24 cellular contexts compared by ENCODE assay signal in genomic region chr21:39007985-39008384, GRCh38.
DNase-seq lines count a peak whose midpoint lies in the region; ATAC-seq, FAIRE-seq and TF ChIP-seq lines count a peak whose summit lies in the region.
"Had no signal": no experiment of that assay in that cellular context is flagged by ENCODE, and none has a peak within 500 bp of the region (broad histone marks: within the 10 kb centered on the region; RNA-seq: fewer than 3 reads in every experiment).

No MANE protein-coding gene starts in this region.

- H3K9ac ChIP-seq in keratinocyte (ENCODE audit: control insufficient read depth, extremely low read depth, insufficient read depth, low read length), result no peak overlapping the region

- peaks cover 0 to 61% of the 10 kb centered on the region in 2 donors for H3K4me1 ChIP-seq in right atrium auricular region
- H3K4me1 ChIP-seq in keratinocyte (ENCODE audit: control insufficient read depth, extremely low read depth, insufficient read depth, low read length), result peaks cover 26% of the 10 kb centered on the region
- peaks cover 20 to 88% (median 64%) of the 10 kb centered on the region in 6 donors for H3K4me1 ChIP-seq in spleen
- H3K4me1 ChIP-seq: body of pancreas had no signal

- WGBS in spleen, 5 donors, result 73 to 92% (median 84%) methylated on average over 2 of the region's 2 CpGs

- H3K36me3 Mint-ChIP-seq in activated T-cell treated with anti-CD3 and anti-CD28 coated beads, Interleukin-2, amount 50 U/mL, for 72 hours (ENCODE audit: insufficient read depth in 2 of 2), result no peaks in the 10 kb centered on the region
- no peaks in the 10 kb centered on the region for H3K36me3 Mint-ChIP-seq in activated T-cell treated with anti-CD3 and anti-CD28 coated beads, Interleukin-2, amount 50 U/mL, for 4 hours (ENCODE audit: insufficient read depth)

- H3K27me3 ChIP-seq in right atrium auricular region (no peaks in the 10 kb centered on the region), keratinocyte (ENCODE audit: control insufficient read depth, extremely low read depth, insufficient read depth, low read length) (no peaks in the 10 kb centered on the region), spleen (replicated peaks in 1 of 7) (peaks cover 0 to 5% (median 0%) of the 10 kb centered on the region in 7 donors)
- H3K27me3 ChIP-seq: body of pancreas had no signal

- no peaks in the 10 kb centered on the region for H3K9me3 Mint-ChIP-seq in activated T-cell treated with anti-CD3 and anti-CD28 coated beads, Interleukin-2, amount 50 U/mL, for 72 hours
- no peaks in the 10 kb centered on the region for H3K9me3 Mint-ChIP-seq in activated T-cell treated with anti-CD3 and anti-CD28 coated beads, Interleukin-2, amount 50 U/mL, for 4 hours
- H3K9me3 Mint-ChIP-seq: T-helper 2 cell treated with Interferon-gamma antibody and Interleukin-4, amounts not matched to agents 5 μg/mL and 100 μg/mL, for 36 hours had no signal

- H3K4me2 ChIP-seq in keratinocyte (ENCODE audit: control insufficient read depth, extremely low read depth, insufficient read depth, low read depth, low read length), result peak overlapping the region; percentile 40

- no peaks in the 10 kb centered on the region for H4K20me1 ChIP-seq in keratinocyte (ENCODE audit: control insufficient read depth, extremely low read depth, insufficient read depth, low read length)

- dilution Hi-C loops in keratinocyte (cut with MboI; ENCODE audit: extremely low pct_ligation_motif_present, low sequenced_read_pairs), result no loop called here

- no peaks in the 10 kb centered on the region for H3K9me1 ChIP-seq in keratinocyte (ENCODE audit: control insufficient read depth, extremely low read depth, insufficient read depth, low read length)

- H3K79me2 ChIP-seq in keratinocyte (ENCODE audit: control insufficient read depth, insufficient read depth, low read length), result no peaks in the 10 kb centered on the region

- TF ChIP-seq CTCF in right atrium auricular region (IDR thresholded peaks at IDR 0.05) (no peak), keratinocyte (optimal IDR thresholded peaks at IDR 0.05 in 1 of 3, IDR thresholded peaks at IDR 0.05 in 1 of 3, conservative IDR thresholded peaks at IDR 0.05 in 1 of 3; ENCODE audit: extremely low read depth in 1 of 3, insufficient read depth in 2 of 3, low read length in 3 of 3) (no peak), spleen (IDR thresholded peaks at IDR 0.05 in 8 of 11, conservative IDR thresholded peaks at IDR 0.05 in 3 of 11) (no peak)

- peaks cover 0 to 7% of the 10 kb centered on the region in 2 donors for H3K9me3 ChIP-seq in right atrium auricular region
- H3K9me3 ChIP-seq in keratinocyte (ENCODE audit: control insufficient read depth, low read depth, low read length), result no peaks in the 10 kb centered on the region
- no peaks in the 10 kb centered on the region for H3K9me3 ChIP-seq in spleen
- H3K9me3 ChIP-seq: body of pancreas had no signal

- FAIRE-seq in keratinocyte (lab: Jason Lieb, UNC), result no peak
- FAIRE-seq: H1 had no signal

- H3K27me3 Mint-ChIP-seq in activated T-cell treated with anti-CD3 and anti-CD28 coated beads, Interleukin-2, amount 50 U/mL, for 72 hours (ENCODE audit: low read depth), result peaks cover 19% of the 10 kb centered on the region
- H3K27me3 Mint-ChIP-seq in activated T-cell treated with anti-CD3 and anti-CD28 coated beads, Interleukin-2, amount 50 U/mL, for 4 hours (ENCODE audit: low read depth), result no peaks in the 10 kb centered on the region
- H3K27me3 Mint-ChIP-seq: activated CD4-positive, alpha-beta T cell treated with anti-CD3 and anti-CD28 coated beads for 36 hours had no signal

- peaks cover 33% of the 10 kb centered on the region for H3K4me1 Mint-ChIP-seq in activated T-cell treated with anti-CD3 and anti-CD28 coated beads, Interleukin-2, amount 50 U/mL, for 72 hours (ENCODE audit: low read depth)
- H3K4me1 Mint-ChIP-seq in activated T-cell treated with anti-CD3 and anti-CD28 coated beads, Interleukin-2, amount 50 U/mL, for 4 hours (ENCODE audit: low read depth), result peaks cover 2% of the 10 kb centered on the region

- H3K4me3 Mint-ChIP-seq in activated T-cell treated with anti-CD3 and anti-CD28 coated beads, Interleukin-2, amount 50 U/mL, for 72 hours, result no peak overlapping the region
- no peak overlapping the region for H3K4me3 Mint-ChIP-seq in activated T-cell treated with anti-CD3 and anti-CD28 coated beads, Interleukin-2, amount 50 U/mL, for 4 hours
- H3K4me3 Mint-ChIP-seq: activated CD4-positive, alpha-beta T cell treated with anti-CD3 and anti-CD28 coated beads for 36 hours; naive thymus-derived CD4-positive, alpha-beta T cell; T-helper 2 cell treated with Interferon-gamma antibody and Interleukin-4, amounts not matched to agents 5 μg/mL and 100 μg/mL, for 36 hours had no signal

- no peak overlapping the region for H3K4me3 ChIP-seq in right atrium auricular region
- no peak overlapping the region for H3K4me3 ChIP-seq in keratinocyte (ENCODE audit: control insufficient read depth in 2 of 3, extremely low read depth in 1 of 3, insufficient read depth in 2 of 3, low read depth in 1 of 3, low read length in 3 of 3)
- H3K4me3 ChIP-seq in spleen, result no peak overlapping the region
- H3K4me3 ChIP-seq: body of pancreas had no signal

- TF ChIP-seq POLR2A in spleen (IDR thresholded peaks at IDR 0.05), result no peak

- intact Hi-C loops in Right ventricle myocardium inferior (cut with DNase I) (loop anchor here (5.0 to 10.0 kb wide), 3 partner anchors 34 to 273 kb away; partner anchors contain the start of gene ETS2), spleen (cut with DNase I; ENCODE audit: low total_unique reads) (no loop called here)

- H3K36me3 ChIP-seq in right atrium auricular region, result no peaks in the 10 kb centered on the region
- no peaks in the 10 kb centered on the region for H3K36me3 ChIP-seq in keratinocyte (ENCODE audit: control insufficient read depth in 2 of 2, extremely low read depth in 1 of 2, insufficient read depth in 2 of 2, low read length in 2 of 2)
- H3K36me3 ChIP-seq in spleen, result no peaks in the 10 kb centered on the region

- H3K27ac Mint-ChIP-seq in activated T-cell treated with anti-CD3 and anti-CD28 coated beads, Interleukin-2, amount 50 U/mL, for 72 hours, result no peak overlapping the region
- H3K27ac Mint-ChIP-seq: activated CD4-positive, alpha-beta T cell treated with anti-CD3 and anti-CD28 coated beads for 36 hours; naive thymus-derived CD4-positive, alpha-beta T cell had no signal

- ATAC-seq in Right ventricle myocardium inferior, result no peak
- no peak for ATAC-seq in activated T-cell treated with anti-CD3 and anti-CD28 coated beads, Interleukin-2, amount 50 U/mL, for 72 hours (replicated peaks in 1 of 2)
- ATAC-seq in activated T-cell treated with anti-CD3 and anti-CD28 coated beads, Interleukin-2, amount 50 U/mL, for 4 hours, result no peak
- ATAC-seq: activated CD4-positive, alpha-beta T cell treated with anti-CD3 and anti-CD28 coated beads for 36 hours; body of pancreas; naive thymus-derived CD4-positive, alpha-beta T cell had no signal

- no peak overlapping the region for H2AFZ ChIP-seq in keratinocyte (ENCODE audit: control insufficient read depth, low read length)

- DNase-seq in right atrium auricular region (ENCODE audit: low spot score) (no peak), Right ventricle myocardium inferior (ENCODE audit: missing footprints) (no peak), keratinocyte (ENCODE audit: low read depth, low spot score) (no peak), spleen (no peak), HuH-7.5 (ENCODE audit: low spot score) (no peak)
- DNase-seq in activated T-cell treated with anti-CD3 and anti-CD28 coated beads, Interleukin-2, amount 50 U/mL, for 72 hours, result no peak
- DNase-seq in activated T-cell treated with anti-CD3 and anti-CD28 coated beads, Interleukin-2, amount 50 U/mL, for 4 hours, result no peak
- DNase-seq: ACHN; activated CD4-positive, alpha-beta T cell treated with anti-CD3 and anti-CD28 coated beads for 36 hours; activated effector memory CD4-positive, alpha-beta T cell treated with anti-CD3 and anti-CD28 coated beads, Interleukin-2, amount 50 U/mL, for 16 hours; activated T-cell treated with anti-CD3 and anti-CD28 coated beads for 4 hours; body of pancreas; DMS53; effector memory CD4-positive, alpha-beta T cell; naive thymus-derived CD4-positive, alpha-beta T cell; NCI-H1048; NCI-H187; NCI-H2171 treated with DMSO at 0.1 percent for 48 hours; NCI-H524; occipital lobe; SHP77; stimulated activated CD4-positive, alpha-beta T cell treated with anti-CD3 and anti-CD28 coated beads, Interleukin-2, amount 100 ng/mL, for 48 hours had no signal

- peak overlapping the region; percentile 78 to 81 for H3K27ac ChIP-seq in right atrium auricular region
- H3K27ac ChIP-seq in keratinocyte (ENCODE audit: control insufficient read depth, insufficient read depth, low read length), result peak overlapping the region; percentile 39
- H3K27ac ChIP-seq in spleen, result peak overlapping the region; percentile 28 to 92 (median 80)
